Comparison of ENCODE assay signal across 32 cellular contexts in genomic region chr5:42059778-42060464, GRCh38.
"Had no signal": no experiment of that assay in that cellular context is flagged by ENCODE, and none has a peak within 500 bp of the region (broad histone marks: within the 10 kb centered on the region; RNA-seq: fewer than 3 reads in every experiment).

No MANE protein-coding gene starts in this region.

- DNase-seq: activated CD4-positive, alpha-beta T cell treated with anti-CD3 and anti-CD28 coated beads for 1 hour; activated CD4-positive, alpha-beta T cell treated with anti-CD3 and anti-CD28 coated beads, Interleukin-2, amount 50 U/mL, for 1 hour; activated CD8-positive, alpha-beta T cell treated with anti-CD3 and anti-CD28 coated beads for 36 hours; activated gamma-delta T cell treated with Interleukin-2 at 50 U/mL for 16 hours; activated naive CD8-positive, alpha-beta T cell treated with anti-CD3 and anti-CD28 coated beads, Interleukin-2, amount 50 U/mL, for 24 hours; activated T-cell treated with anti-CD3 and anti-CD28 coated beads, Interleukin-2, amount 50 U/mL, for 4 hours; amygdala; heart right ventricle; left ventricle myocardium inferior; naive B cell; nephron progenitor cell; retina; stimulated activated CD4-positive, alpha-beta T cell treated with anti-CD3 and anti-CD28 coated beads, Interleukin-15, amount 100 ng/mL, for 24 hours; stimulated activated CD4-positive, alpha-beta T cell treated with anti-CD3 and anti-CD28 coated beads, Interleukin-2, amount 100 ng/mL, for 24 hours; substantia nigra; T-helper 17 cell; T1000; uterus had no signal

- H3K4me2 ChIP-seq: smooth muscle cell had no signal

- H3K9me3 ChIP-seq: heart right ventricle, left ventricle myocardium inferior, pancreas, prostate gland, uterus had no signal

- H3K4me3 ChIP-seq: esophagus muscularis mucosa, heart right ventricle, left ventricle myocardium inferior, lung, pancreas, prostate gland, smooth muscle cell, uterus had no signal

- FAIRE-seq: bronchial epithelial cell, pancreas had no signal

- H3K27ac Mint-ChIP-seq: activated CD8-positive, alpha-beta T cell treated with anti-CD3 and anti-CD28 coated beads for 36 hours; activated naive CD4-positive, alpha-beta T cell treated with anti-CD3 and anti-CD28 coated beads, Interleukin-2, amount 50 U/mL, for 24 hours; activated naive CD8-positive, alpha-beta T cell treated with anti-CD3 and anti-CD28 coated beads, Interleukin-2, amount 50 U/mL, for 24 hours; activated T-helper 17 cell treated with anti-CD3 and anti-CD28 coated beads, Interleukin-2, amount 50 U/mL, for 72 hours; dendritic cell treated with granulocyte-macrophage colony-stimulating factor and Interleukin-4, amounts not matched to agents 40 ng/mL and 50 ng/mL, for 4 days; endodermal cell; nephron progenitor cell; stimulated activated naive CD8-positive, alpha-beta T cell treated with anti-CD3 and anti-CD28 coated beads, Interleukin-15, Interleukin-2, amounts not matched to agents 100 ng/mL and 50 ng/mL, for 24 hours; T-helper 17 cell; type B pancreatic cell; WTC11 had no signal

- H3K27me3 ChIP-seq: esophagus muscularis mucosa, heart right ventricle, uterus had no signal

- H3K4me1 ChIP-seq: esophagus muscularis mucosa, heart right ventricle, left ventricle myocardium inferior, pancreas, prostate gland, uterus had no signal

- H3K27me3 Mint-ChIP-seq: activated naive CD4-positive, alpha-beta T cell treated with anti-CD3 and anti-CD28 coated beads, Interleukin-2, amount 50 U/mL, for 24 hours; activated T-helper 17 cell treated with anti-CD3 and anti-CD28 coated beads, Interleukin-2, amount 50 U/mL, for 72 hours; dendritic cell treated with granulocyte-macrophage colony-stimulating factor and Interleukin-4, amounts not matched to agents 40 ng/mL and 50 ng/mL, for 4 days; type B pancreatic cell had no signal

- H3K9me3 Mint-ChIP-seq: activated CD8-positive, alpha-beta T cell treated with anti-CD3 and anti-CD28 coated beads for 36 hours; activated naive CD4-positive, alpha-beta T cell treated with anti-CD3 and anti-CD28 coated beads, Interleukin-2, amount 50 U/mL, for 24 hours; activated naive CD8-positive, alpha-beta T cell treated with anti-CD3 and anti-CD28 coated beads, Interleukin-2, amount 50 U/mL, for 24 hours; activated T-cell treated with anti-CD3 and anti-CD28 coated beads, Interleukin-2, amount 50 U/mL, for 4 hours; activated T-helper 17 cell treated with anti-CD3 and anti-CD28 coated beads, Interleukin-2, amount 50 U/mL, for 72 hours; central memory CD8-positive, alpha-beta T cell; dendritic cell treated with granulocyte-macrophage colony-stimulating factor and Interleukin-4, amounts not matched to agents 40 ng/mL and 50 ng/mL, for 4 days; endodermal cell; naive B cell; nephron progenitor cell; stimulated activated naive CD8-positive, alpha-beta T cell treated with anti-CD3 and anti-CD28 coated beads, Interleukin-15, Interleukin-2, amounts not matched to agents 100 ng/mL and 50 ng/mL, for 24 hours; type B pancreatic cell; WTC11 had no signal

- ATAC-seq: activated CD8-positive, alpha-beta T cell treated with anti-CD3 and anti-CD28 coated beads for 36 hours; activated naive CD8-positive, alpha-beta T cell treated with anti-CD3 and anti-CD28 coated beads, Interleukin-2, amount 50 U/mL, for 24 hours; activated T-cell treated with anti-CD3 and anti-CD28 coated beads, Interleukin-2, amount 50 U/mL, for 4 hours; activated T-helper 17 cell treated with anti-CD3 and anti-CD28 coated beads, Interleukin-2, amount 50 U/mL, for 72 hours; heart right ventricle; T-helper 17 cell had no signal

- H3K4me3 Mint-ChIP-seq: activated CD8-positive, alpha-beta T cell treated with anti-CD3 and anti-CD28 coated beads for 36 hours; activated naive CD4-positive, alpha-beta T cell treated with anti-CD3 and anti-CD28 coated beads, Interleukin-2, amount 50 U/mL, for 24 hours; activated naive CD8-positive, alpha-beta T cell treated with anti-CD3 and anti-CD28 coated beads, Interleukin-2, amount 50 U/mL, for 24 hours; activated T-cell treated with anti-CD3 and anti-CD28 coated beads, Interleukin-2, amount 50 U/mL, for 4 hours; activated T-helper 17 cell treated with anti-CD3 and anti-CD28 coated beads, Interleukin-2, amount 50 U/mL, for 72 hours; central memory CD8-positive, alpha-beta T cell; dendritic cell treated with granulocyte-macrophage colony-stimulating factor and Interleukin-4, amounts not matched to agents 40 ng/mL and 50 ng/mL, for 4 days; endodermal cell; naive B cell; nephron progenitor cell; stimulated activated naive CD8-positive, alpha-beta T cell treated with anti-CD3 and anti-CD28 coated beads, Interleukin-15, Interleukin-2, amounts not matched to agents 100 ng/mL and 50 ng/mL, for 24 hours; T-helper 17 cell; type B pancreatic cell; WTC11 had no signal

- H3K27ac ChIP-seq: esophagus muscularis mucosa, heart right ventricle, left ventricle myocardium inferior, pancreas, prostate gland, uterus had no signal

- H3K36me3 Mint-ChIP-seq: activated naive CD4-positive, alpha-beta T cell treated with anti-CD3 and anti-CD28 coated beads, Interleukin-2, amount 50 U/mL, for 24 hours; naive B cell; type B pancreatic cell; WTC11 had no signal

- H3K4me1 Mint-ChIP-seq: activated naive CD4-positive, alpha-beta T cell treated with anti-CD3 and anti-CD28 coated beads, Interleukin-2, amount 50 U/mL, for 24 hours; activated naive CD8-positive, alpha-beta T cell treated with anti-CD3 and anti-CD28 coated beads, Interleukin-2, amount 50 U/mL, for 24 hours; activated T-helper 17 cell treated with anti-CD3 and anti-CD28 coated beads, Interleukin-2, amount 50 U/mL, for 72 hours; naive B cell; nephron progenitor cell; T-helper 17 cell had no signal

- H3K36me3 ChIP-seq: esophagus muscularis mucosa, heart right ventricle, left ventricle myocardium inferior, pancreas, prostate gland, uterus had no signal
